11 cellular contexts compared by ENCODE assay signal in the genomic region with DNA sequence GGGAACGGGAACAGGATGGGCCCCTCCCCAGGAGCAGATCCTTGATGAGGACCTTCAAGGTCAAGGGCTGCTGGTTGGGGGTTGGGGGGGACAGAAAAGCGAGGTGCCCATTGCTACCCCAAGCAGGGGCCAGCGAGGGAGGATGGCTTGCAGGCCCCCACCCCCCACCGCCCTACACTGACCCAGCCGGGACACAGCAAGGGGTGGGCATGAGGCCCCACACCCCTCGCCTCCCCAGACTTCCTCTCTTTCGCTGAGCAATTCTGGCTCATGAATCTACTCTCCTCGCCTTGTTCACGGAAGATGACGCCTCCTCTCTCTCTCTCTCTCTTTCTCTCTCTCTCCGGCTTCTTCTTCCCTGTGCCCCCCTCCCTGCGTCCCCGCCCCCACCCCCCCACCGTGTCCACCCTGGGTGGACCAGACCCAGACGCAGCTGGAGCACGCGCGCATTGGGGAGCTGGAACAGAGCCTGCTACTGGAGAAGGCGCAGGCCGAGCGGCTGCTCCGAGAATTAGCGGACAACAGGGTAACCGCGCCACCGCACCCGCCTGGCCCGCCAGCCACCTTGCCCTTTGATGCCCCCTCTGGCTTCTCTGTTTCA.
DNase-seq lines count a peak whose midpoint lies in the region; ATAC-seq and TF ChIP-seq lines count a peak whose summit lies in the region.
"Had no signal": no experiment of that assay in that cellular context is flagged by ENCODE, and none has a peak within 500 bp of the region (broad histone marks: within the 10 kb centered on the region; RNA-seq: fewer than 3 reads in every experiment).

No MANE protein-coding gene starts in this region.

- intact Hi-C loops in right cardiac atrium (cut with DNase I) = loop anchor here in 2 of 4 donors (10.0 kb wide), 2 partner anchors 58 to 78 kb away; no protein-coding TSS in a partner anchor

- DNase-seq in amygdala (lab: John Stamatoyannopoulos, UW) (peak in 52 of 56 donors; percentile 6 to 82 (median 60)), right cardiac atrium (peak; percentile 53 to 88 (median 85)), neural progenitor cell (ENCODE audit: low spot score) (peak; percentile 38), NCI-H82 (lab: John Stamatoyannopoulos, UW) (no peak), AML-193 (lab: John Stamatoyannopoulos, UW) (no peak), HK-2 (ENCODE audit: unreplicated experiment) (no peak)
- DNase-seq: activated CD8-positive, alpha-beta memory T cell treated with anti-CD3 and anti-CD28 coated beads for 24 hours; NCI-H446 treated with DMSO at 0.1 percent for 48 hours had no signal

- no peak overlapping the region for H3K4me3 Mint-ChIP-seq in neural progenitor cell

- H3K4me2 ChIP-seq in BLaER1 treated with 17β-estradiol and CSF1 and Interleukin-3, amounts not matched to agents 10 nM and 100 nM = peak overlapping the region in 8 of 11 experiments; percentile 34 to 76 (median 60); a peak in 12 of 22 replicates
- peak overlapping the region; percentile 52 for H3K4me2 ChIP-seq in neural progenitor cell

- H3K4me3 ChIP-seq in BLaER1 treated with 17β-estradiol and CSF1 and Interleukin-3, amounts not matched to agents 10 nM and 100 nM = no peak overlapping the region
- H3K4me3 ChIP-seq in right cardiac atrium (ENCODE audit: low read length) (no peak overlapping the region), neural progenitor cell (peak overlapping the region; percentile 27)

- H3K27ac Mint-ChIP-seq in neural progenitor cell = no peak overlapping the region

- no peak overlapping the region for H2AFZ ChIP-seq in neural progenitor cell (replicated peaks)

- peak; percentile 63 to 66 for ATAC-seq in right cardiac atrium
- no peak for ATAC-seq in HG03025 (IDR thresholded peaks at IDR 0.05; ENCODE audit: low FRiP score, unreplicated experiment)

- whole genome bisulfite sequencing in right cardiac atrium = 41% methylated on average over 28 of the region's 28 CpGs

- H3K9me3 ChIP-seq in BLaER1 treated with 17β-estradiol and CSF1 and Interleukin-3, amounts not matched to agents 10 nM and 100 nM (replicated peaks in 1 of 11) = 0 out of 22 replicates have a peak, but pooled peaks cover 0 to 5% (median 0%) of the 10 kb centered on the region in 11 experiments
- H3K9me3 ChIP-seq in right cardiac atrium (ENCODE audit: control insufficient read depth, low read length) (no peaks in the 10 kb centered on the region), neural progenitor cell (ENCODE audit: low read depth) (no peaks in the 10 kb centered on the region)

- H3K9ac ChIP-seq in BLaER1 treated with 17β-estradiol and CSF1 and Interleukin-3, amounts not matched to agents 10 nM and 100 nM = peak overlapping the region in 1 of 11 experiments; percentile 9; a peak in 1 of 22 replicates
- H3K9ac ChIP-seq in neural progenitor cell = no peak overlapping the region

- peak overlapping the region in 2 of 11 experiments; percentile 32 to 41; a peak in 2 of 22 replicates for H3K27ac ChIP-seq in BLaER1 treated with 17β-estradiol and CSF1 and Interleukin-3, amounts not matched to agents 10 nM and 100 nM
- no peak overlapping the region for H3K27ac ChIP-seq in right cardiac atrium (ENCODE audit: low read length)
- H3K27ac ChIP-seq in neural progenitor cell = no peak overlapping the region

- TF ChIP-seq CTCF in neural progenitor cell (IDR thresholded peaks at IDR 0.05) = no peak

- no peaks in the 10 kb centered on the region for H3K79me2 ChIP-seq in neural progenitor cell (ENCODE audit: low read depth)

- H3K9me3 Mint-ChIP-seq in neural progenitor cell = no peaks in the 10 kb centered on the region
- H3K9me3 Mint-ChIP-seq: IgD-negative memory B cell had no signal

- H3K36me3 ChIP-seq in BLaER1 treated with 17β-estradiol and CSF1 and Interleukin-3, amounts not matched to agents 10 nM and 100 nM = peaks cover 31 to 64% (median 55%) of the 10 kb centered on the region in 11 experiments
- no peaks in the 10 kb centered on the region for H3K36me3 ChIP-seq in neural progenitor cell

- peaks cover 2% of the 10 kb centered on the region for H3K27me3 Mint-ChIP-seq in neural progenitor cell (ENCODE audit: insufficient read depth, low read depth)
- H3K27me3 Mint-ChIP-seq: IgD-negative memory B cell had no signal

- H3F3A ChIP-seq in neural progenitor cell (ENCODE audit: low read depth) = peaks cover 3% of the 10 kb centered on the region

- H3K27me3 ChIP-seq in BLaER1 treated with 17β-estradiol and CSF1 and Interleukin-3, amounts not matched to agents 10 nM and 100 nM = no peaks in the 10 kb centered on the region
- H3K27me3 ChIP-seq in right cardiac atrium (ENCODE audit: control insufficient read depth, insufficient read depth) (no peaks in the 10 kb centered on the region), neural progenitor cell (peaks cover 31% of the 10 kb centered on the region)

- H3K36me3 Mint-ChIP-seq in neural progenitor cell = peaks cover 11% of the 10 kb centered on the region

- peaks cover 24% of the 10 kb centered on the region for H3K4me1 Mint-ChIP-seq in neural progenitor cell

- peaks cover 0 to 24% (median 13%) of the 10 kb centered on the region in 11 experiments; a peak in 17 of 22 replicates for H4K20me1 ChIP-seq in BLaER1 treated with 17β-estradiol and CSF1 and Interleukin-3, amounts not matched to agents 10 nM and 100 nM
- H4K20me1 ChIP-seq in neural progenitor cell (ENCODE audit: low read depth) = peaks cover 9% of the 10 kb centered on the region

- H3K4me1 ChIP-seq in BLaER1 treated with 17β-estradiol and CSF1 and Interleukin-3, amounts not matched to agents 10 nM and 100 nM = peaks cover 10 to 47% (median 34%) of the 10 kb centered on the region in 10 experiments; a peak in 19 of 20 replicates
- H3K4me1 ChIP-seq in right cardiac atrium (ENCODE audit: control insufficient read depth, insufficient read depth, low read length) = no peaks in the 10 kb centered on the region
- peaks cover 8% of the 10 kb centered on the region for H3K4me1 ChIP-seq in neural progenitor cell

Comparison
In these comparisons a context has a peak if more than half of its experiments do, and no peak if none do; other contexts are left out.
1. DNase-seq: peak in amygdala (52 of 56), right cardiac atrium (3 of 3) and neural progenitor cell (single experiment); none in NCI-H82 (single experiment), AML-193 (0 of 2) and HK-2 (single experiment).